In the genomic region with DNA sequence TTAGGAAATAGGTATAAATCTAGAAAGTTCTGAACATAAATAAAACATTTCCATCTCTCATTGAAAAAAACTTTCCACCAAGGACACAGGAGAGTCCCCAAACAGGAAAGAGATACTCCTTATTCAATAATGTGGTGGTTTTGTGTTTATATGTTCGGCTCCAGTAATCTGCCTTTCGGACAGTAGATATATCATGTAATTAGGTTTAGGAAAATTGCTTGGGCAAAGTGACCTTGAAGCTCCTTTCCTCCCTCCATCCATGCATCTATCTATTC, we compare ENCODE assay signal across 21 cellular contexts.
"Had no signal": no experiment of that assay in that cellular context is flagged by ENCODE, and none has a peak within 500 bp of the region (broad histone marks: within the 10 kb centered on the region; RNA-seq: fewer than 3 reads in every experiment).

No MANE protein-coding gene starts in this region.

- ATAC-seq: naive thymus-derived CD8-positive, alpha-beta T cell; natural killer cell; natural killer cell treated with Interleukin-12 subunit alpha and Interleukin-12 subunit beta and Interleukin-15 and Interleukin-18, amount 100 ng/mL, for 72 hours; pancreas; psoas muscle; right cardiac atrium; right lobe of liver; sciatic nerve had no signal

- DNase-seq: naive thymus-derived CD8-positive, alpha-beta T cell; natural killer cell; nephron progenitor cell; nucleus accumbens; occipital lobe; ovary; pancreas; posterior cingulate gyrus; psoas muscle; retina; right cardiac atrium; right lobe of liver; sigmoid colon; small intestine; spleen; stimulated activated CD4-positive, alpha-beta T cell treated with anti-CD3 and anti-CD28 coated beads, Interleukin-12 subunit alpha, Interleukin-12 subunit beta, amount 100 ng/mL, for 4 hours; stimulated activated CD4-positive, alpha-beta T cell treated with anti-CD3 and anti-CD28 coated beads, Interleukin-15, amount 100 ng/mL, for 24 hours; stimulated activated CD4-positive, alpha-beta T cell treated with anti-CD3 and anti-CD28 coated beads, Interleukin-1b, Interleukin-23, amount 100 ng/mL, for 48 hours; stimulated activated CD4-positive, alpha-beta T cell treated with anti-CD3 and anti-CD28 coated beads, Interleukin-2, amount 100 ng/mL, for 24 hours had no signal
